ENCODE assay signal across 8 cellular contexts in genomic region chr3:187745201-187746058, GRCh38. TPM values are rescaled to one million over a fixed set of nuclear protein-coding genes. Genes with fewer than 3 reads are reported as not detected.
DNase-seq lines count a peak whose midpoint lies in the region; ATAC-seq and TF ChIP-seq lines count a peak whose summit lies in the region.

BCL6 (minus strand) TSS chr3:187745468; CDS start chr3:187733693, 11,775 bp downstream.

- H3K27me3 ChIP-seq in mononuclear cell (ENCODE audit: insufficient read depth, low read length), result no peaks in the 10 kb centered on the region

- H3K9me3 ChIP-seq in mononuclear cell (ENCODE audit: low read depth, low read length), result no peaks in the 10 kb centered on the region

- peaks cover 61% of the 10 kb centered on the region for H3K4me1 ChIP-seq in mononuclear cell (ENCODE audit: insufficient read depth, low read length)

- peak; percentile 81 for ATAC-seq in GM21723 (IDR thresholded peaks at IDR 0.05; ENCODE audit: unreplicated experiment)

- H3K27ac ChIP-seq in epithelial cell of prostate, result peak within 1 kb of the TSS; percentile 89

- DNase-seq in D341Med (ENCODE audit: low spot score), result peak; percentile 86
- DNase-seq in KG1 (lab: John Stamatoyannopoulos, UW), result peak; percentile 91
- peak; percentile 91 for DNase-seq in activated T-cell treated with anti-CD3 and anti-CD28 coated beads, Interleukin-2, amount 50 U/mL, for 1 hour
- peak; percentile 92 for DNase-seq in epithelial cell of prostate (ENCODE audit: low read depth, low spot score)
- peak; percentile 73 for DNase-seq in stimulated activated CD8-positive, alpha-beta memory T cell treated with anti-CD3 and anti-CD28 coated beads, Interleukin-4, amount 100 ng/mL, for 24 hours (ENCODE audit: low read depth)

- H3K4me3 ChIP-seq in mononuclear cell (ENCODE audit: low read length), result peak within 1 kb of the TSS; percentile 100

TF ChIP-seq in PFSK-1, 5 proteins besides CTCF, POLR2A, EP300 and RAD21:
- TF ChIP-seq POLR2AphosphoS5 (IDR thresholded peaks at IDR 0.05; ENCODE audit: low read depth, low read length) (peak; percentile 78), SIN3A (IDR thresholded peaks at IDR 0.05; ENCODE audit: borderline replicate concordance, insufficient read depth, low read length) (peak; percentile 63; the same call in 1 of the 2 replicates), FOXP2 (optimal IDR thresholded peaks at IDR 0.05; ENCODE audit: borderline replicate concordance, extremely low read depth, extremely low read length, insufficient read depth) (no peak), TAF1 (IDR thresholded peaks at IDR 0.05; ENCODE audit: borderline replicate concordance, insufficient read depth, low read length) (0 out of 2 replicates have a peak, but pooled peaks have one; percentile 49)

RNA-seq across cellular contexts. Expression of gene BCL6, which starts in this region (rescaled TPM):
- 4.6 TPM for polyA plus RNA-seq in PFSK-1 (2012; ENCODE audit: insufficient read length, low read depth)
- total RNA-seq in mononuclear cell, result 120 TPM

Comparison
In these comparisons a context has a peak if more than half of its experiments do, and no peak if none do; other contexts are left out.
1. Peak in every context shown above with its lines: DNase-seq, ATAC-seq, H3K4me3 ChIP-seq and H3K27ac ChIP-seq.